In the genomic region with DNA sequence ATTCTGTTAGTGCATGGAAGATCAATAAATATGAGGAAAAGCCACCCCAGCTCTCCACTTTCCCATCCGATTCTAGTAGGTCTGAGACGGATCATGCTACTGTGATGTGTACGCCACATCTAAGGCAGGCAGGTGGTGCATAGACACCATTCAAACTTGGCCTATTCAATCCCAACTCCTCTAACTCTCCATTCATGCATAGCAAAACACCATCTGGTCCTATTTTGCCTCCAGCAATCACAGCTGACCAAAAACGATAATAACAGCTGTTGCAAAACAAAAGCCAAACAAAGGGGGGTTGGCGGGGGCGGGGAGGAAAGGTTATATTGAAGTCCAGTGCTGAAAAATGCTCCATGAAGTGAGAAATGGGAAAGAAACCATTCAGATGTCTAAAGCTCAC, we compare ENCODE assay signal across 13 cellular contexts.
DNase-seq lines count a peak whose midpoint lies in the region; ATAC-seq and TF ChIP-seq lines count a peak whose summit lies in the region.
"Had no signal": no experiment of that assay in that cellular context is flagged by ENCODE, and none has a peak within 500 bp of the region (broad histone marks: within the 10 kb centered on the region; RNA-seq: fewer than 3 reads in every experiment).

No MANE protein-coding gene starts in this region.

- TF ChIP-seq CTCF in nephron (IDR thresholded peaks at IDR 0.05; ENCODE audit: unreplicated experiment in 3 of 3) (no peak), nephron progenitor cell (IDR thresholded peaks at IDR 0.05) (no peak)

- H3K27ac Mint-ChIP-seq in nephron: peak overlapping the region in 2 of 3 experiments; percentile 36 to 72
- no peak overlapping the region for H3K27ac Mint-ChIP-seq in nephron progenitor cell
- H3K27ac Mint-ChIP-seq: effector memory CD8-positive, alpha-beta T cell; memory B cell had no signal

- H3K4me1 Mint-ChIP-seq in nephron (peaks cover 21% of the 10 kb centered on the region), nephron progenitor cell (no peaks in the 10 kb centered on the region)
- H3K4me1 Mint-ChIP-seq: memory B cell had no signal

- no peak for ATAC-seq in GM19467 (IDR thresholded peaks at IDR 0.05; ENCODE audit: unreplicated experiment)
- no peak for ATAC-seq in HG02973 (IDR thresholded peaks at IDR 0.05; ENCODE audit: unreplicated experiment)
- ATAC-seq: effector memory CD8-positive, alpha-beta T cell; HCT116; K562 had no signal

- no peaks in the 10 kb centered on the region for H3K27me3 Mint-ChIP-seq in nephron (ENCODE audit: low read depth)
- peaks cover 5% of the 10 kb centered on the region for H3K27me3 Mint-ChIP-seq in nephron progenitor cell (ENCODE audit: low read depth, poor library complexity)
- H3K27me3 Mint-ChIP-seq: effector memory CD8-positive, alpha-beta T cell; memory B cell had no signal

- H3K36me3 Mint-ChIP-seq in nephron (ENCODE audit: low read depth) (peaks cover 14% of the 10 kb centered on the region), nephron progenitor cell (ENCODE audit: low read depth) (peaks cover 14% of the 10 kb centered on the region)
- H3K36me3 Mint-ChIP-seq: memory B cell had no signal

- DNase-seq in DMS79 (lab: John Stamatoyannopoulos, UW) (peak; percentile 78), NCI-H2107 treated with DMSO at 0.1 percent for 48 hours (lab: John Stamatoyannopoulos, UW; ENCODE audit: unreplicated experiment) (peak; percentile 97), SHP77 (lab: John Stamatoyannopoulos, UW) (peak; percentile 91 to 94), glomerular visceral epithelial cell (ENCODE audit: extremely low spot score) (no peak), nephron progenitor cell (no peak)
- DNase-seq: effector memory CD8-positive, alpha-beta T cell; heart right ventricle had no signal

- H3K9me3 Mint-ChIP-seq in nephron (peaks cover 3% of the 10 kb centered on the region), nephron progenitor cell (peaks cover 7% of the 10 kb centered on the region)

- H3K4me3 Mint-ChIP-seq in nephron (peak overlapping the region in 1 of 3 experiments; percentile 8), nephron progenitor cell (no peak overlapping the region)
- H3K4me3 Mint-ChIP-seq: effector memory CD8-positive, alpha-beta T cell; memory B cell had no signal

Comparison
In these comparisons a context has a peak if more than half of its experiments do, and no peak if none do; other contexts are left out.
1. DNase-seq: peak in DMS79 (single experiment), NCI-H2107 treated with DMSO at 0.1 percent for 48 hours (single experiment) and SHP77 (2 of 2); none in glomerular visceral epithelial cell (single experiment) and nephron progenitor cell (single experiment).